ENCODE assay signal across 1 cellular context in the genomic region with DNA sequence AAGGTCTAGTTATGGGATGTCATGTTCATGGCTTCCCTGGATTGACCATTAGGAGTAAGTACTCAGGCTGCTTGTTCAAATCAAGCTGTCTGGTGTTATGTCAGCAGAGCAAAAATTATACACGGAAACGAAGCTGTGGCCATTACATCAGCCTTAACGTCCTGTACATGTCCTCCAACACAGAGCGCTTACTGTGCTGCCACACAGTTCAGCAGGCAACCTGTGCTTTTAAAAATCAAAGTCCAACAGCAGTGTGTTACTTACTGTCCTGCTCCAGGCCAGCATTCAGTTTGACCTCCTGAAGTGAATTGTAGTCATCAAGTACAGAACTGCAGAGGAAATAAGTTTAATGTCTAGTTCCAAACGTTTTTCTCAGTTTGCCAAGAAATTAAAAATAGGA.
TF ChIP-seq lines count a peak whose summit lies in the region.

No MANE protein-coding gene starts in this region.

TF ChIP-seq in HepG2, 621 proteins besides CTCF, POLR2A, EP300 and RAD21 (continued from another document):
- TF ChIP-seq, protein P1, sequence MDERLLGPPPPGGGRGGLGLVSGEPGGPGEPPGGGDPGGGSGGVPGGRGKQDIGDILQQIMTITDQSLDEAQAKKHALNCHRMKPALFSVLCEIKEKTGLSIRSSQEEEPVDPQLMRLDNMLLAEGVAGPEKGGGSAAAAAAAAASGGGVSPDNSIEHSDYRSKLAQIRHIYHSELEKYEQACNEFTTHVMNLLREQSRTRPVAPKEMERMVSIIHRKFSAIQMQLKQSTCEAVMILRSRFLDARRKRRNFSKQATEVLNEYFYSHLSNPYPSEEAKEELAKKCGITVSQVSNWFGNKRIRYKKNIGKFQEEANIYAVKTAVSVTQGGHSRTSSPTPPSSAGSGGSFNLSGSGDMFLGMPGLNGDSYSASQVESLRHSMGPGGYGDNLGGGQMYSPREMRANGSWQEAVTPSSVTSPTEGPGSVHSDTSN (CRISPR knock-in tag; IDR thresholded peaks at IDR 0.05) = no peak
- TF ChIP-seq, protein P2, sequence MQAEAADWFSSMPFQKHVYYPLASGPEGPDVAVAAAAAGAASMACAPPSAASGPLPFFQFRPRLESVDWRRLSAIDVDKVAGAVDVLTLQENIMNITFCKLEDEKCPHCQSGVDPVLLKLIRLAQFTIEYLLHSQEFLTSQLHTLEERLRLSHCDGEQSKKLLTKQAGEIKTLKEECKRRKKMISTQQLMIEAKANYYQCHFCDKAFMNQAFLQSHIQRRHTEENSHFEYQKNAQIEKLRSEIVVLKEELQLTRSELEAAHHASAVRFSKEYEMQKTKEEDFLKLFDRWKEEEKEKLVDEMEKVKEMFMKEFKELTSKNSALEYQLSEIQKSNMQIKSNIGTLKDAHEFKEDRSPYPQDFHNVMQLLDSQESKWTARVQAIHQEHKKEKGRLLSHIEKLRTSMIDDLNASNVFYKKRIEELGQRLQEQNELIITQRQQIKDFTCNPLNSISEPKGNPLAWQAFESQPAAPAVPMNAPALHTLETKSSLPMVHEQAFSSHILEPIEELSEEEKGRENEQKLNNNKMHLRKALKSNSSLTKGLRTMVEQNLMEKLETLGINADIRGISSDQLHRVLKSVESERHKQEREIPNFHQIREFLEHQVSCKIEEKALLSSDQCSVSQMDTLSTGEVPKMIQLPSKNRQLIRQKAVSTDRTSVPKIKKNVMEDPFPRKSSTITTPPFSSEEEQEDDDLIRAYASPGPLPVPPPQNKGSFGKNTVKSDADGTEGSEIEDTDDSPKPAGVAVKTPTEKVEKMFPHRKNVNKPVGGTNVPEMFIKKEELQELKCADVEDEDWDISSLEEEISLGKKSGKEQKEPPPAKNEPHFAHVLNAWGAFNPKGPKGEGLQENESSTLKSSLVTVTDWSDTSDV (CRISPR knock-in tag; IDR thresholded peaks at IDR 0.05) = no peak
- TF ChIP-seq, protein P3, sequence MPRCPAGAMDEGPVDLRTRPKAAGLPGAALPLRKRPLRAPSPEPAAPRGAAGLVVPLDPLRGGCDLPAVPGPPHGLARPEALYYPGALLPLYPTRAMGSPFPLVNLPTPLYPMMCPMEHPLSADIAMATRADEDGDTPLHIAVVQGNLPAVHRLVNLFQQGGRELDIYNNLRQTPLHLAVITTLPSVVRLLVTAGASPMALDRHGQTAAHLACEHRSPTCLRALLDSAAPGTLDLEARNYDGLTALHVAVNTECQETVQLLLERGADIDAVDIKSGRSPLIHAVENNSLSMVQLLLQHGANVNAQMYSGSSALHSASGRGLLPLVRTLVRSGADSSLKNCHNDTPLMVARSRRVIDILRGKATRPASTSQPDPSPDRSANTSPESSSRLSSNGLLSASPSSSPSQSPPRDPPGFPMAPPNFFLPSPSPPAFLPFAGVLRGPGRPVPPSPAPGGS (CRISPR knock-in tag; IDR thresholded peaks at IDR 0.05) = no peak
- TF ChIP-seq, protein P4, sequence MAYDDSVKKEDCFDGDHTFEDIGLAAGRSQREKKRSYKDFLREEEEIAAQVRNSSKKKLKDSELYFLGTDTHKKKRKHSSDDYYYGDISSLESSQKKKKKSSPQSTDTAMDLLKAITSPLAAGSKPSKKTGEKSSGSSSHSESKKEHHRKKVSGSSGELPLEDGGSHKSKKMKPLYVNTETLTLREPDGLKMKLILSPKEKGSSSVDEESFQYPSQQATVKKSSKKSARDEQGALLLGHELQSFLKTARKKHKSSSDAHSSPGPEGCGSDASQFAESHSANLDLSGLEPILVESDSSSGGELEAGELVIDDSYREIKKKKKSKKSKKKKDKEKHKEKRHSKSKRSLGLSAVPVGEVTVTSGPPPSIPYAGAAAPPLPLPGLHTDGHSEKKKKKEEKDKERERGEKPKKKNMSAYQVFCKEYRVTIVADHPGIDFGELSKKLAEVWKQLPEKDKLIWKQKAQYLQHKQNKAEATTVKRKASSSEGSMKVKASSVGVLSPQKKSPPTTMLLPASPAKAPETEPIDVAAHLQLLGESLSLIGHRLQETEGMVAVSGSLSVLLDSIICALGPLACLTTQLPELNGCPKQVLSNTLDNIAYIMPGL (CRISPR knock-in tag; IDR thresholded peaks at IDR 0.05; ENCODE audit: borderline replicate concordance in 1 of 2, low read depth in 1 of 2) = no peak
- TF ChIP-seq SMYD3 (CRISPR knock-in tag; IDR thresholded peaks at IDR 0.05) = no peak
- peak; percentile 41; the same call in 1 of the 2 replicates for TF ChIP-seq HNF4G (IDR thresholded peaks at IDR 0.05; ENCODE audit: borderline replicate concordance, low read depth, low read length)
- no peak for TF ChIP-seq HNF4G (CRISPR knock-in tag; IDR thresholded peaks at IDR 0.05; ENCODE audit: borderline replicate concordance, low read depth)
- TF ChIP-seq ZNF260 (CRISPR knock-in tag; IDR thresholded peaks at IDR 0.05; ENCODE audit: borderline replicate concordance, low read depth) = no peak
- no peak for TF ChIP-seq NR3C1 (CRISPR knock-in tag; IDR thresholded peaks at IDR 0.05)
- no peak for TF ChIP-seq ZNF253 (CRISPR knock-in tag; IDR thresholded peaks at IDR 0.05; ENCODE audit: borderline replicate concordance)
- no peak for TF ChIP-seq IKZF4 (CRISPR knock-in tag; IDR thresholded peaks at IDR 0.05; ENCODE audit: borderline replicate concordance, low read depth, not compliant biosample characterization)
- TF ChIP-seq KMT2A (CRISPR knock-in tag; IDR thresholded peaks at IDR 0.05) = no peak
- TF ChIP-seq ZNF619 (CRISPR knock-in tag; IDR thresholded peaks at IDR 0.05) = no peak
- 0 out of 2 replicates have a peak, but pooled peaks have one; percentile 14 for TF ChIP-seq ZNF331 (CRISPR knock-in tag; IDR thresholded peaks at IDR 0.05)
- TF ChIP-seq HMGA1 (CRISPR knock-in tag; conservative IDR thresholded peaks at IDR 0.05) = no peak
- peak; percentile 47 for TF ChIP-seq HNF4A (CRISPR knock-in tag; IDR thresholded peaks at IDR 0.05)
- TF ChIP-seq, protein P5, sequence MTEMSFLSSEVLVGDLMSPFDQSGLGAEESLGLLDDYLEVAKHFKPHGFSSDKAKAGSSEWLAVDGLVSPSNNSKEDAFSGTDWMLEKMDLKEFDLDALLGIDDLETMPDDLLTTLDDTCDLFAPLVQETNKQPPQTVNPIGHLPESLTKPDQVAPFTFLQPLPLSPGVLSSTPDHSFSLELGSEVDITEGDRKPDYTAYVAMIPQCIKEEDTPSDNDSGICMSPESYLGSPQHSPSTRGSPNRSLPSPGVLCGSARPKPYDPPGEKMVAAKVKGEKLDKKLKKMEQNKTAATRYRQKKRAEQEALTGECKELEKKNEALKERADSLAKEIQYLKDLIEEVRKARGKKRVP (CRISPR knock-in tag; IDR thresholded peaks at IDR 0.05) = peak in 1 of 2 experiments; percentile 66; a peak in 2 of 4 replicates
- TF ChIP-seq, protein P6, sequence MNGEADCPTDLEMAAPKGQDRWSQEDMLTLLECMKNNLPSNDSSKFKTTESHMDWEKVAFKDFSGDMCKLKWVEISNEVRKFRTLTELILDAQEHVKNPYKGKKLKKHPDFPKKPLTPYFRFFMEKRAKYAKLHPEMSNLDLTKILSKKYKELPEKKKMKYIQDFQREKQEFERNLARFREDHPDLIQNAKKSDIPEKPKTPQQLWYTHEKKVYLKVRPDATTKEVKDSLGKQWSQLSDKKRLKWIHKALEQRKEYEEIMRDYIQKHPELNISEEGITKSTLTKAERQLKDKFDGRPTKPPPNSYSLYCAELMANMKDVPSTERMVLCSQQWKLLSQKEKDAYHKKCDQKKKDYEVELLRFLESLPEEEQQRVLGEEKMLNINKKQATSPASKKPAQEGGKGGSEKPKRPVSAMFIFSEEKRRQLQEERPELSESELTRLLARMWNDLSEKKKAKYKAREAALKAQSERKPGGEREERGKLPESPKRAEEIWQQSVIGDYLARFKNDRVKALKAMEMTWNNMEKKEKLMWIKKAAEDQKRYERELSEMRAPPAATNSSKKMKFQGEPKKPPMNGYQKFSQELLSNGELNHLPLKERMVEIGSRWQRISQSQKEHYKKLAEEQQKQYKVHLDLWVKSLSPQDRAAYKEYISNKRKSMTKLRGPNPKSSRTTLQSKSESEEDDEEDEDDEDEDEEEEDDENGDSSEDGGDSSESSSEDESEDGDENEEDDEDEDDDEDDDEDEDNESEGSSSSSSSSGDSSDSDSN (CRISPR knock-in tag; IDR thresholded peaks at IDR 0.05) = no peak
- TF ChIP-seq ZNF549 (CRISPR knock-in tag; IDR thresholded peaks at IDR 0.05) = peak; percentile 88; the same call in 1 of the 2 replicates
- TF ChIP-seq, protein P7, sequence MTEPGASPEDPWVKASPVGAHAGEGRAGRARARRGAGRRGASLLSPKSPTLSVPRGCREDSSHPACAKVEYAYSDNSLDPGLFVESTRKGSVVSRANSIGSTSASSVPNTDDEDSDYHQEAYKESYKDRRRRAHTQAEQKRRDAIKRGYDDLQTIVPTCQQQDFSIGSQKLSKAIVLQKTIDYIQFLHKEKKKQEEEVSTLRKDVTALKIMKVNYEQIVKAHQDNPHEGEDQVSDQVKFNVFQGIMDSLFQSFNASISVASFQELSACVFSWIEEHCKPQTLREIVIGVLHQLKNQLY (CRISPR knock-in tag; IDR thresholded peaks at IDR 0.05) = no peak
- TF ChIP-seq, protein P8, sequence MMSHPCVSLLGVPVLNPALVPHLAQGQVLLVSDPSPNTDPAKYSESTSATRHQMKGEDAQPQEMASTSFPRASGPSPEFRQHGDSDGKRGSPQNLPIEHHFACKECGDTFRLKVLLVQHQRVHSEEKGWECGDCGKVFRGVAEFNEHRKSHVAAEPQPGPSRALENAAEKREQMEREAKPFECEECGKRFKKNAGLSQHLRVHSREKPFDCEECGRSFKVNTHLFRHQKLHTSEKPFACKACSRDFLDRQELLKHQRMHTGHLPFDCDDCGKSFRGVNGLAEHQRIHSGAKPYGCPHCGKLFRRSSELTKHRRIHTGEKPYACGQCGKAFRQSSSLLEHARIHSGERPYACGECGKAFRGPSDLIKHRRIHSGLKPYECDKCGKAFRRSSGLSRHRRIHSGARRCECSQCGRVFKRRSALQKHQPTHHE (CRISPR knock-in tag; IDR thresholded peaks at IDR 0.05; ENCODE audit: borderline replicate concordance) = no peak
